Comparison of ENCODE assay signal across 28 cellular contexts in the genomic region with DNA sequence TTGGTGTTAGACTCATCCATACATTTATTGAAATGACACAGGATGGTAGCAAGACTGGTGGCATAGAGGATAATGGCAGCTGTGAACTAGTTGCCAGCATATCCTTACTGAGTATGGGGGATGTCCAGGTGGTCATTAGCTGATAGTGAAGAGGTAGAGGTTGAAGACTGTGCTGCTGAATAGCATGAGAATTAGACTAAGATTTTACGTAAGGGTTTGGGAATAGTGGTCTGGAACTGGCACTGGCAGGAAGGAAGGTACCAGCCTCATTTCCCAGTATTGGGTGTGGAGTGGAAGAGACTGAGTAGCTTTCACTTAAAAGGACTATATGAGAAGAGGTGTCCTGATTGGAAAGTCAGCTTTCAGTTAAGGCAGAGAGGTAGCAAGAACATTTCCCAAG. TPM values are rescaled to one million over a fixed set of nuclear protein-coding genes. Genes with fewer than 3 reads are reported as not detected.
DNase-seq lines count a peak whose midpoint lies in the region; ATAC-seq and TF ChIP-seq lines count a peak whose summit lies in the region.
"Had no signal": no experiment of that assay in that cellular context is flagged by ENCODE, and none has a peak within 500 bp of the region (broad histone marks: within the 10 kb centered on the region; RNA-seq: fewer than 3 reads in every experiment).

No MANE protein-coding gene starts in this region.

- intact Hi-C loops in ascending aorta (cut with DNase I) (loop anchor here (5.0 kb wide), 1 partner anchor 600 kb away; no protein-coding TSS in a partner anchor), thyroid gland (cut with DNase I) (no loop called here)

- no peak overlapping the region for H3K4me3 Mint-ChIP-seq in activated naive CD8-positive, alpha-beta T cell
- no peak overlapping the region for H3K4me3 Mint-ChIP-seq in activated naive CD8-positive, alpha-beta T cell treated with anti-CD3 and anti-CD28 coated beads, Interleukin-2, amount 50 U/mL, for 24 hours
- H3K4me3 Mint-ChIP-seq in IgD-negative memory B cell (peak overlapping the region in 1 of 4 donors; percentile 5), T-cell (no peak overlapping the region)
- H3K4me3 Mint-ChIP-seq: activated T-cell treated with anti-CD3 and anti-CD28 coated beads, Interleukin-2, amount 50 U/mL, for 72 hours; nephron; stimulated activated naive B cell treated with anti-CD40 and anti-IgM and Interleukin-4, amounts not matched to agents 10 μg/mL and 1 μg/mL and 100 μg/mL, for 72 hours had no signal

- WGBS in thyroid gland, 2 donors, result 84 to 89% methylated on average over 1 of the region's 1 CpG

- no peaks in the 10 kb centered on the region for H3K27me3 Mint-ChIP-seq in activated naive CD8-positive, alpha-beta T cell
- H3K27me3 Mint-ChIP-seq in activated naive CD8-positive, alpha-beta T cell treated with anti-CD3 and anti-CD28 coated beads, Interleukin-2, amount 50 U/mL, for 24 hours, result no peaks in the 10 kb centered on the region
- H3K27me3 Mint-ChIP-seq in IgD-negative memory B cell (no peaks in the 10 kb centered on the region), T-cell (no peaks in the 10 kb centered on the region)
- H3K27me3 Mint-ChIP-seq: brain; stimulated activated naive B cell treated with anti-CD40 and anti-IgM and Interleukin-4, amounts not matched to agents 10 μg/mL and 1 μg/mL and 100 μg/mL, for 72 hours had no signal

- CTCF ChIA-PET in T-cell (lab: Charles Lee), result interaction anchor here in 1 of 2 donors (0.6 to 0.7 kb wide), 2 partner anchors 22 to 703 kb away, joined by 3 read pairs; no protein-coding TSS in a partner anchor

- H3K4me3 ChIP-seq in ascending aorta (no peak overlapping the region), thyroid gland (replicated peaks in 1 of 3) (no peak overlapping the region)
- H3K4me3 ChIP-seq: gastroesophageal sphincter, hepatocyte, skin epidermis, suprapubic skin, upper lobe of right lung had no signal

- H3K9me3 ChIP-seq in ascending aorta, result no peaks in the 10 kb centered on the region
- H3K9me3 ChIP-seq in thyroid gland, result no peaks in the 10 kb centered on the region
- H3K9me3 ChIP-seq: Caco-2, gastroesophageal sphincter, suprapubic skin, upper lobe of right lung had no signal

- DNase-seq in activated naive CD8-positive, alpha-beta T cell treated with anti-CD3 and anti-CD28 coated beads, Interleukin-2, amount 50 U/mL, for 24 hours, result no peak
- no peak for DNase-seq in ascending aorta (ENCODE audit: low spot score in 2 of 2)
- no peak for DNase-seq in thyroid gland
- no peak for DNase-seq in RPMI8226
- no peak for DNase-seq in stimulated activated CD4-positive, alpha-beta T cell treated with anti-CD3 and anti-CD28 coated beads, Interleukin-15, amount 100 ng/mL, for 24 hours
- no peak for DNase-seq in T-cell
- DNase-seq: activated CD4-positive, alpha-beta T cell treated with anti-CD3 and anti-CD28 coated beads, Interleukin-2, amount 50 U/mL, for 4 hours; activated naive CD4-positive, alpha-beta T cell treated with Interleukin-2 at 50 U/mL for 16 hours; activated T-cell treated with anti-CD3 and anti-CD28 coated beads, Interleukin-2, amount 50 U/mL, for 72 hours; Caco-2; DMS53; left cardiac atrium; NCI-H1092; NCI-H1694 treated with DMSO at 0.1 percent for 48 hours; NCI-H510A; OCI-M1; stimulated activated naive B cell treated with anti-CD40 and anti-IgM and Interleukin-4, amounts not matched to agents 10 μg/mL and 1 μg/mL and 100 μg/mL, for 72 hours; upper lobe of right lung had no signal

- no peak for ATAC-seq in activated naive CD8-positive, alpha-beta T cell treated with anti-CD3 and anti-CD28 coated beads, Interleukin-2, amount 50 U/mL, for 24 hours
- no peak for ATAC-seq in T-cell (replicated peaks in 1 of 4)
- ATAC-seq: activated CD4-positive, CD25-positive, alpha-beta regulatory T cell treated with anti-CD3 and anti-CD28 coated beads, Interleukin-2, amount 50 U/mL, for 24 hours; activated T-cell treated with anti-CD3 and anti-CD28 coated beads, Interleukin-2, amount 50 U/mL, for 72 hours; gastroesophageal sphincter; upper lobe of right lung had no signal

- H3K27ac ChIP-seq in ascending aorta (peak overlapping the region; percentile 31 to 63), thyroid gland (peak overlapping the region in 2 of 3 donors; percentile 20 to 30)
- H3K27ac ChIP-seq: 22Rv1, hepatocyte, skin epidermis, suprapubic skin, upper lobe of right lung had no signal

- H3K27me3 ChIP-seq in ascending aorta (no peaks in the 10 kb centered on the region), thyroid gland (no peaks in the 10 kb centered on the region)
- H3K27me3 ChIP-seq: gastroesophageal sphincter, hepatocyte, suprapubic skin, upper lobe of right lung had no signal

- no peak for TF ChIP-seq POLR2A in thyroid gland (IDR thresholded peaks at IDR 0.05)

- H3K4me1 ChIP-seq in ascending aorta (peaks cover 0 to 12% of the 10 kb centered on the region in 2 donors), thyroid gland (peaks cover 10 to 31% of the 10 kb centered on the region in 2 donors)

- H3K36me3 ChIP-seq in ascending aorta (peaks cover 0 to 6% of the 10 kb centered on the region in 2 donors), thyroid gland (no peaks in the 10 kb centered on the region)
- H3K36me3 ChIP-seq: gastroesophageal sphincter, suprapubic skin had no signal

- H3K4me1 Mint-ChIP-seq in activated naive CD8-positive, alpha-beta T cell (ENCODE audit: low read depth), result peaks cover 36% of the 10 kb centered on the region
- peaks cover 24% of the 10 kb centered on the region for H3K4me1 Mint-ChIP-seq in activated naive CD8-positive, alpha-beta T cell treated with anti-CD3 and anti-CD28 coated beads, Interleukin-2, amount 50 U/mL, for 24 hours
- H3K4me1 Mint-ChIP-seq in IgD-negative memory B cell (peaks cover 7 to 32% (median 19%) of the 10 kb centered on the region in 3 donors), T-cell (peaks cover 35 to 57% (median 41%) of the 10 kb centered on the region in 3 donors)

- TF ChIP-seq CTCF in ascending aorta (IDR thresholded peaks at IDR 0.05) (no peak), thyroid gland (IDR thresholded peaks at IDR 0.05) (no peak)

- H3K36me3 Mint-ChIP-seq in activated naive CD8-positive, alpha-beta T cell, result peaks cover 6% of the 10 kb centered on the region
- peaks cover 6% of the 10 kb centered on the region for H3K36me3 Mint-ChIP-seq in activated naive CD8-positive, alpha-beta T cell treated with anti-CD3 and anti-CD28 coated beads, Interleukin-2, amount 50 U/mL, for 24 hours (ENCODE audit: low read depth)
- H3K36me3 Mint-ChIP-seq in IgD-negative memory B cell (peaks cover 10% of the 10 kb centered on the region), T-cell (peaks cover 13% of the 10 kb centered on the region)

- peak overlapping the region; percentile 24 for H3K27ac Mint-ChIP-seq in activated naive CD8-positive, alpha-beta T cell
- no peak overlapping the region for H3K27ac Mint-ChIP-seq in activated naive CD8-positive, alpha-beta T cell treated with anti-CD3 and anti-CD28 coated beads, Interleukin-2, amount 50 U/mL, for 24 hours
- H3K27ac Mint-ChIP-seq in IgD-negative memory B cell (peak overlapping the region in 2 of 3 donors; percentile 3 to 32), T-cell (no peak overlapping the region)
- H3K27ac Mint-ChIP-seq: activated T-cell treated with anti-CD3 and anti-CD28 coated beads, Interleukin-2, amount 50 U/mL, for 72 hours; brain; nephron; stimulated activated naive B cell treated with anti-CD40 and anti-IgM and Interleukin-4, amounts not matched to agents 10 μg/mL and 1 μg/mL and 100 μg/mL, for 72 hours had no signal

- POLR2A ChIA-PET in T-cell (lab: Charles Lee), result interaction anchor here in 1 of 2 donors (0.5 kb wide), 1 partner anchor 87 kb away, joined by 4 read pairs; no protein-coding TSS in a partner anchor

- no peaks in the 10 kb centered on the region for H3K9me3 Mint-ChIP-seq in activated naive CD8-positive, alpha-beta T cell (ENCODE audit: low read depth)
- H3K9me3 Mint-ChIP-seq in activated naive CD8-positive, alpha-beta T cell treated with anti-CD3 and anti-CD28 coated beads, Interleukin-2, amount 50 U/mL, for 24 hours, result no peaks in the 10 kb centered on the region
- H3K9me3 Mint-ChIP-seq in IgD-negative memory B cell (no peaks in the 10 kb centered on the region), T-cell (no peaks in the 10 kb centered on the region)
- H3K9me3 Mint-ChIP-seq: activated T-cell treated with anti-CD3 and anti-CD28 coated beads, Interleukin-2, amount 50 U/mL, for 72 hours; brain; nephron; stimulated activated naive B cell treated with anti-CD40 and anti-IgM and Interleukin-4, amounts not matched to agents 10 μg/mL and 1 μg/mL and 100 μg/mL, for 72 hours had no signal

RNA-seq across cellular contexts. Expression of a gene that starts 6.5 kb away (rescaled TPM):
- polyA plus RNA-seq in IgD-negative memory B cell, result 16.5 TPM
- total RNA-seq in ascending aorta (41.4 TPM), thyroid gland (10 to 100 TPM; 39.8 to 84.2 (median 75.8) TPM), T-cell (10 to 100 TPM; 41.8 to 68.0 (median 46.5) TPM)

RNA-seq across cellular contexts. Expression of a gene that starts 48.0 kb away (rescaled TPM):
- polyA plus RNA-seq in IgD-negative memory B cell, result 8.8 TPM
- 175 TPM for total RNA-seq in ascending aorta
- 10 to 100 TPM; 27.4 to 35.1 (median 31.0) TPM for total RNA-seq in thyroid gland
- 10 to 100 TPM; 12.7 to 28.4 (median 18.3) TPM for total RNA-seq in T-cell

Comparison
In these comparisons a context has a peak if more than half of its experiments do, and no peak if none do; other contexts are left out.
1. H3K27ac Mint-ChIP-seq: peak in activated naive CD8-positive, alpha-beta T cell (single experiment) and IgD-negative memory B cell (2 of 3); none in activated naive CD8-positive, alpha-beta T cell treated with anti-CD3 and anti-CD28 coated beads, Interleukin-2, amount 50 U/mL, for 24 hours (single experiment) and T-cell (0 of 2).